ENCODE assay signal across 8 cellular contexts in genomic region chr10:37976091-37976879, GRCh38. TPM values are rescaled to one million over a fixed set of nuclear protein-coding genes. Genes with fewer than 3 reads are reported as not detected.
DNase-seq lines count a peak whose midpoint lies in the region; ATAC-seq, FAIRE-seq and TF ChIP-seq lines count a peak whose summit lies in the region.

TSS of gene ZNF25 (minus strand) at chr10:37976647. CDS start at chr10:37971722, 4,925 bp downstream.

- peaks cover 5% of the 10 kb centered on the region for H3K9me3 Mint-ChIP-seq in chondrocyte (ENCODE audit: low read depth)

- peak; percentile 91 for ATAC-seq in GM19043 (IDR thresholded peaks at IDR 0.05; ENCODE audit: low read depth, unreplicated experiment)
- peak; percentile 94 for ATAC-seq in HG03378 (IDR thresholded peaks at IDR 0.05; ENCODE audit: unreplicated experiment)

- peak within 1 kb of the TSS; percentile 95 for H3K27ac Mint-ChIP-seq in chondrocyte (ENCODE audit: unreplicated experiment)

- intact Hi-C loops in kidney (cut with DNase I) = no loop called here

- TF ChIP-seq CTCF in chondrocyte (IDR thresholded peaks at IDR 0.05) = peak; percentile 95
- peak; percentile 93 for TF ChIP-seq CTCF in kidney (IDR thresholded peaks at IDR 0.05; ENCODE audit: borderline replicate concordance, extremely low read depth, insufficient read depth)

- H3K4me1 ChIP-seq in kidney (ENCODE audit: control insufficient read depth in 1 of 2, insufficient read depth in 1 of 2, low read depth in 1 of 2, low read length in 2 of 2) = peaks cover 6 to 7% of the 10 kb centered on the region in 2 donors

- peak within 1 kb of the TSS; percentile 93 for H3K4me3 Mint-ChIP-seq in chondrocyte (ENCODE audit: unreplicated experiment)

- DNase-seq in Ammon's horn (ENCODE audit: low spot score) (peak; percentile 99), NCI-H446 treated with DMSO at 0.1 percent for 48 hours (lab: John Stamatoyannopoulos, UW) (peak; percentile 97), chondrocyte (ENCODE audit: low spot score) (peak; percentile 96), kidney (peak; percentile 99)
- peak; percentile 94 for DNase-seq in activated CD4-positive, alpha-beta T cell treated with anti-CD3 and anti-CD28 coated beads for 1 hour
- DNase-seq in stimulated activated CD4-positive, alpha-beta T cell treated with anti-CD3 and anti-CD28 coated beads, Interleukin-15, amount 100 ng/mL, for 24 hours = peak; percentile 97

- peak within 1 kb of the TSS; percentile 91 to 92 for H3K27ac ChIP-seq in kidney (ENCODE audit: low read depth in 2 of 2, low read length in 2 of 2)

- peaks cover 5% of the 10 kb centered on the region for H3K36me3 Mint-ChIP-seq in chondrocyte (ENCODE audit: low read depth)

- no peaks in the 10 kb centered on the region for H3K36me3 ChIP-seq in kidney (ENCODE audit: control insufficient read depth in 1 of 2, insufficient read depth in 2 of 2, low read length in 2 of 2)

- H3K4me1 Mint-ChIP-seq in chondrocyte (ENCODE audit: low read depth) = peaks cover 26% of the 10 kb centered on the region

- peak within 1 kb of the TSS; percentile 78 to 98 for H3K4me3 ChIP-seq in kidney (ENCODE audit: low read length in 2 of 2)

- H3K9me3 ChIP-seq in kidney (ENCODE audit: control insufficient read depth in 1 of 2, low read length in 2 of 2) = no peaks in the 10 kb centered on the region

- peak; percentile 95 for FAIRE-seq in kidney (lab: Jason Lieb, UNC)

- no peaks in the 10 kb centered on the region for H3K27me3 Mint-ChIP-seq in chondrocyte (ENCODE audit: low read depth)

- peak within 1 kb of the TSS; percentile 84 to 94 for H3K9ac ChIP-seq in kidney (ENCODE audit: low read length in 2 of 2)

RNA-seq across cellular contexts. Expression of gene ZNF25, which starts in this region (rescaled TPM):
- total RNA-seq in chondrocyte = 14.4 to 18.6 TPM (median 16.3 TPM) in 3 replicates
- 10.8 TPM for total RNA-seq in kidney
- 5.5 TPM for polyA plus RNA-seq in kidney (ENCODE audit: insufficient read depth, low read depth, low replicate concordance)

Comparison
In these comparisons a context has a peak if more than half of its experiments do, and no peak if none do; other contexts are left out.
1. Peak in every context shown above with its lines: DNase-seq, ATAC-seq, H3K4me3 ChIP-seq and H3K27ac ChIP-seq.